ENCODE assay signal across 8 cellular contexts in the genomic region with DNA sequence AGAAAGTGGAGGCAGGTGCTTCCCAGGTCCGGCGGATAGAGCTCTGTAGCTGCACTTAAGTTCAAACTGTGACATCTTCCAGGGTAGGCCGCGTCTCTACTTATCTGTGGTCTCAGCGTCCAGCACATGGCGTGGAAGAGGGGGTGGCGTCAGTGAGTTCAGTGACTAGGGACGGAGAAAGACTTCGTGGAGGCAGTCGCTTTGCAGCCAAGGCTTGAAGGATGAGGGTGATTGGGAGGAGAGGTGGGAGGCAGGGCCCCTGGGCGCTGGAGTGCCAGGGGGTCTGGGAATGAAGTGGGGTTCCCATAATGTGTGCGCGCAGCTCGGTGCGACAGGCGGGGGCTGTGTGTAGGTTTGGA. TPM values are rescaled to one million over a fixed set of nuclear protein-coding genes. Genes with fewer than 3 reads are reported as not detected.
DNase-seq lines count a peak whose midpoint lies in the region; ATAC-seq, FAIRE-seq and TF ChIP-seq lines count a peak whose summit lies in the region.

No MANE protein-coding gene starts in this region.

- H3K9me3 Mint-ChIP-seq in activated naive CD4-positive, alpha-beta T cell treated with anti-CD3 and anti-CD28 coated beads, Interleukin-2, amount 10 ng/mL, durations not matched to agents 7 days and 5 days, result no peaks in the 10 kb centered on the region
- no peaks in the 10 kb centered on the region for H3K9me3 Mint-ChIP-seq in activated naive CD4-positive, alpha-beta T cell treated with anti-CD3 and anti-CD28 coated beads, Interleukin-2, amount 50 U/mL, for 72 hours

- WGBS in K562 (ENCODE audit: insufficient coverage, low coverage, missing lambda C conversion rate), result 5% methylated on average over 16 of the region's 16 CpGs
- 48 to 63% methylated on average over 9 to 16 of the region's 16 CpGs for WGBS in transverse colon (ENCODE audit: low coverage in 1 of 2), 2 donors

- no peak for TF ChIP-seq RAD21 in K562 (CRISPR knock-in tag; conservative IDR thresholded peaks at IDR 0.05 in 1 of 2, IDR thresholded peaks at IDR 0.05 in 1 of 2)

- no peaks in the 10 kb centered on the region for H3K36me3 Mint-ChIP-seq in activated naive CD4-positive, alpha-beta T cell treated with anti-CD3 and anti-CD28 coated beads, Interleukin-2, amount 10 ng/mL, durations not matched to agents 7 days and 5 days
- peaks cover 5% of the 10 kb centered on the region in 2 donors for H3K36me3 Mint-ChIP-seq in activated naive CD4-positive, alpha-beta T cell treated with anti-CD3 and anti-CD28 coated beads, Interleukin-2, amount 50 U/mL, for 72 hours

- POLR2A ChIA-PET in K562 (lab: Yijun Ruan, JAX), result interaction anchor here (0.6 to 2.7 kb wide), 11 partner anchors 9 to 460 kb away, joined by 3 to 17 read pairs (median 3); partner anchors contain the start of genes AGO3 and CLSPN

- H3K4me3 ChIP-seq in K562 (peak overlapping the region; percentile 64; the same call in 1 of the 2 replicates), transverse colon (peak overlapping the region in 2 of 4 donors; percentile 94 to 95)

- FAIRE-seq in K562 (lab: Jason Lieb, UNC), result peak; percentile 49

- no TSS peak for BruUV-seq in K562 (replicated peaks; lab: Mats Ljungman, UMichigan)

- no peaks in the 10 kb centered on the region for H3K27me3 ChIP-seq in K562 (ENCODE audit: control insufficient read depth in 2 of 2, insufficient read depth in 2 of 2, low read length in 2 of 2)
- H3K27me3 ChIP-seq in transverse colon, result no peaks in the 10 kb centered on the region

- H3K9me1 ChIP-seq in K562 (ENCODE audit: control insufficient read depth, insufficient read depth, low read length), result peaks cover 12% of the 10 kb centered on the region

- H3K36me3 ChIP-seq in K562 (ENCODE audit: control insufficient read depth, insufficient read depth, low read length) (no peaks in the 10 kb centered on the region), transverse colon (no peaks in the 10 kb centered on the region)

- peak overlapping the region; percentile 79 for H2AFZ ChIP-seq in K562 (ENCODE audit: low read depth, low read length)

- no peak for TF ChIP-seq EP300 in K562 (IDR thresholded peaks at IDR 0.05; ENCODE audit: low read length)
- no peak for TF ChIP-seq EP300 in transverse colon (IDR thresholded peaks at IDR 0.05; ENCODE audit: low read depth)

- H3K9me3 ChIP-seq in K562 (replicated peaks; ENCODE audit: control insufficient read depth, insufficient read depth, low read depth, low read length), result no peaks in the 10 kb centered on the region
- H3K9me3 ChIP-seq in transverse colon, result no peaks in the 10 kb centered on the region

- peak overlapping the region; percentile 66 for H3K27ac ChIP-seq in K562 (ENCODE audit: extremely low read depth, low read depth, low read length)
- H3K27ac ChIP-seq in transverse colon, result peak overlapping the region; percentile 12 to 88 (median 64)

- TF ChIP-seq POLR2A in K562 (conservative IDR thresholded peaks at IDR 0.05), result no peak
- no peak for TF ChIP-seq POLR2A in transverse colon (IDR thresholded peaks at IDR 0.05)

- in situ Hi-C loops in K562 (cut with MboI), result no loop called here
- in situ Hi-C loops in transverse colon (cut with MboI; ENCODE audit: low pct_ligation_motif_present in 1 of 4, low pct_unique_long_range_greater_than_20kb in 1 of 4, low sequenced_read_pairs in 3 of 4), result no loop called here

- H3K4me3 Mint-ChIP-seq in activated naive CD4-positive, alpha-beta T cell treated with anti-CD3 and anti-CD28 coated beads, Interleukin-2, amount 10 ng/mL, durations not matched to agents 7 days and 5 days, result peak overlapping the region; percentile 94

- peaks cover 12% of the 10 kb centered on the region for H3K27me3 Mint-ChIP-seq in activated naive CD4-positive, alpha-beta T cell treated with anti-CD3 and anti-CD28 coated beads, Interleukin-2, amount 10 ng/mL, durations not matched to agents 7 days and 5 days

- no peak for DNase-seq in activated naive CD4-positive, alpha-beta T cell treated with anti-CD3 and anti-CD28 coated beads, Interleukin-2, amount 10 ng/mL, durations not matched to agents 7 days and 5 days
- no peak for DNase-seq in activated naive CD4-positive, alpha-beta T cell treated with anti-CD3 and anti-CD28 coated beads, Interleukin-2, amount 50 U/mL, for 72 hours (ENCODE audit: low spot score in 2 of 2)
- DNase-seq in K562 (ENCODE audit: extremely low read depth in 1 of 4, low spot score in 3 of 4) (peak; percentile 44 to 80 (median 60)), medulla oblongata (ENCODE audit: extremely low spot score) (peak; percentile 6), transverse colon (no peak), LoVo (ENCODE audit: low spot score) (no peak), NCI-H1105 treated with DMSO at 0.1 percent for 48 hours (lab: John Stamatoyannopoulos, UW) (no peak)
- DNase-seq in activated CD8-positive, alpha-beta memory T cell treated with anti-CD3 and anti-CD28 coated beads, Interleukin-2, amount 50 U/mL, for 48 hours, result no peak

- no peak for ATAC-seq in activated naive CD4-positive, alpha-beta T cell treated with anti-CD3 and anti-CD28 coated beads, Interleukin-2, amount 50 U/mL, for 72 hours
- peak; percentile 36 for ATAC-seq in K562

- H3K4me1 ChIP-seq in K562 (replicated peaks in 1 of 2; ENCODE audit: control insufficient read depth in 2 of 2, insufficient read depth in 2 of 2, low read length in 2 of 2) (peaks cover 43 to 67% of the 10 kb centered on the region in 2 experiments), transverse colon (peaks cover 15 to 41% (median 24%) of the 10 kb centered on the region in 4 donors)

- H3K79me2 ChIP-seq in K562 (ENCODE audit: control insufficient read depth, insufficient read depth, low read length), result peaks cover 87% of the 10 kb centered on the region

- TF ChIP-seq CTCF in K562 (IDR thresholded peaks at IDR 0.05 in 2 of 3, conservative IDR thresholded peaks at IDR 0.05 in 1 of 3; ENCODE audit: insufficient read depth in 2 of 3, low read depth in 1 of 3, low read length in 3 of 3) (no peak), transverse colon (IDR thresholded peaks at IDR 0.05) (no peak)

- H4K20me1 ChIP-seq in K562 (replicated peaks; ENCODE audit: control insufficient read depth, insufficient read depth, low read length), result peaks cover 29% of the 10 kb centered on the region

- CTCF ChIA-PET in activated naive CD4-positive, alpha-beta T cell treated with anti-CD3 and anti-CD28 coated beads, Interleukin-2, amount 10 ng/mL, durations not matched to agents 7 days and 5 days (lab: Charles Lee), result interaction anchor here (0.8 to 2.2 kb wide), 9 partner anchors 10 to 253 kb away, joined by 3 to 9 read pairs (median 4); partner anchors contain the start of gene AGO3
- CTCF ChIA-PET in K562 (lab: Yijun Ruan, JAX; ENCODE audit: low intra/inter-chr PET ratio), result interaction anchor here (0.5 kb wide), 1 partner anchor 132 kb away, joined by 4 read pairs; no protein-coding TSS in a partner anchor

- H3K4me2 ChIP-seq in K562 (ENCODE audit: insufficient read depth, low read length), result peak overlapping the region; percentile 75

- peak overlapping the region; percentile 74 to 83 for H3K9ac ChIP-seq in K562 (ENCODE audit: insufficient read depth in 1 of 2, low read depth in 2 of 2, low read length in 2 of 2)

- peaks cover 42% of the 10 kb centered on the region for H3K4me1 Mint-ChIP-seq in activated naive CD4-positive, alpha-beta T cell treated with anti-CD3 and anti-CD28 coated beads, Interleukin-2, amount 10 ng/mL, durations not matched to agents 7 days and 5 days

- no peak overlapping the region for H3K27ac Mint-ChIP-seq in activated naive CD4-positive, alpha-beta T cell treated with anti-CD3 and anti-CD28 coated beads, Interleukin-2, amount 10 ng/mL, durations not matched to agents 7 days and 5 days
- H3K27ac Mint-ChIP-seq in activated naive CD4-positive, alpha-beta T cell treated with anti-CD3 and anti-CD28 coated beads, Interleukin-2, amount 50 U/mL, for 72 hours, result peak overlapping the region in 1 of 2 donors; percentile 93

- intact Hi-C loops in K562 (cut with micrococcal nuclease), result loop anchor here (1.0 to 10.0 kb wide), 2 partner anchors 13 to 442 kb away; partner anchors contain the start of gene EVA1B
- intact Hi-C loops in transverse colon (cut with DNase I; ENCODE audit: low total_unique reads), result no loop called here

RNA-seq across cellular contexts. Expression of gene AGO1, which starts 0.4 kb away (rescaled TPM):
- total RNA-seq in activated naive CD4-positive, alpha-beta T cell treated with anti-CD3 and anti-CD28 coated beads, Interleukin-2, amount 50 U/mL, for 72 hours, result 10 to 100 TPM; 31.6 to 35.4 TPM
- 74.1 and 88.4 TPM in 2 replicates for total RNA-seq in K562 (2011; cell fraction: chromatin; rRNA removed; ENCODE audit: low replicate concordance)
- 28.0 and 34.0 TPM in 2 replicates for total RNA-seq in K562 (2011; cell fraction: nucleolus; rRNA removed)
- 60.8 and 97.1 TPM in 2 replicates for total RNA-seq in K562 (2011; cell fraction: nucleoplasm; rRNA removed)
- total RNA-seq in K562 (2014; rRNA removed), result 26.0 and 30.2 TPM in 2 replicates
- total RNA-seq in K562 (2014; rRNA removed; fragmentation: Illumina TruSeq; extraction: Trizol), result 27.4 and 29.5 TPM in 2 replicates
- total RNA-seq in K562 (2015; rRNA removed; fragmentation: Illumina TruSeq; extraction: Trizol), result 26.1 and 26.5 TPM in 2 replicates
- 59.4 and 64.2 TPM in 2 replicates for total RNA-seq in K562 (2021)
- 21.2 and 25.7 TPM in 2 replicates for polyA plus RNA-seq in K562 (2011; rRNA removed)
- 23.0 and 25.9 TPM in 2 replicates for polyA plus RNA-seq in K562 (2011; cell fraction: cytosol; rRNA removed)
- polyA plus RNA-seq in K562 (2011; cell fraction: nucleus; rRNA removed), result 51.2 and 62.9 TPM in 2 replicates
- 12.8 and 19.1 TPM in 2 replicates for polyA plus RNA-seq in K562 (2012)
- polyA plus RNA-seq in K562 (2014; fragmentation: Illumina TruSeq; extraction: Trizol), result 25.7 and 27.1 TPM in 2 replicates
- 10 to 100 TPM in 1 of 2 experiments, 1 to 10 TPM in 1; 7.3 to 13.3 TPM for polyA plus RNA-seq in K562 (2014; fragmentation: Nextera tagmentation; extraction: Ambion mirVana)
- 20.8 and 21.2 TPM in 2 replicates for polyA plus RNA-seq in K562 (2014; rRNA removed)
- polyA minus RNA-seq in K562 (2011; rRNA and poly(A)+ RNA removed), result 54.8 and 61.7 TPM in 2 replicates
- 44.2 and 50.2 TPM in 2 replicates for polyA minus RNA-seq in K562 (2011; cell fraction: cytosol; rRNA and poly(A)+ RNA removed)
- 21.4 and 34.9 TPM in 2 replicates for polyA minus RNA-seq in K562 (2011; cell fraction: nucleus; rRNA and poly(A)+ RNA removed)
- total RNA-seq in transverse colon, result 10 to 100 TPM; 20.6 to 40.2 (median 24.0) TPM

RNA-seq across cellular contexts. Expression of gene AGO3, which starts 48.3 kb away (rescaled TPM):
- total RNA-seq in activated naive CD4-positive, alpha-beta T cell treated with anti-CD3 and anti-CD28 coated beads, Interleukin-2, amount 50 U/mL, for 72 hours, result 10 to 100 TPM; 32.9 to 43.6 TPM
- total RNA-seq in K562 (2011; cell fraction: chromatin; rRNA removed; ENCODE audit: low replicate concordance), result 154 and 202 TPM in 2 replicates
- total RNA-seq in K562 (2011; cell fraction: nucleolus; rRNA removed), result 54.0 and 60.4 TPM in 2 replicates
- total RNA-seq in K562 (2011; cell fraction: nucleoplasm; rRNA removed), result 64.7 and 73.4 TPM in 2 replicates
- total RNA-seq in K562 (2014; rRNA removed) (19.2 and 21.8 TPM in 2 replicates), K562 (2014; rRNA removed; fragmentation: Illumina TruSeq; extraction: Trizol) (31.2 and 36.0 TPM in 2 replicates), K562 (2015; rRNA removed; fragmentation: Illumina TruSeq; extraction: Trizol) (22.7 and 24.6 TPM in 2 replicates), K562 (2021) (26.3 and 31.1 TPM in 2 replicates), transverse colon (100 to 1,000 TPM in 1 of 4 donors, 10 to 100 TPM in 3; 11.3 to 357 (median 14.1) TPM)
- polyA plus RNA-seq in K562 (2011; rRNA removed) (41.5 and 47.3 TPM in 2 replicates), K562 (2014; fragmentation: Illumina TruSeq; extraction: Trizol) (25.7 and 28.4 TPM in 2 replicates), K562 (2014; fragmentation: Nextera tagmentation; extraction: Ambion mirVana) (1 to 10 TPM; 4.5 to 4.6 TPM), K562 (2014; rRNA removed) (17.3 and 20.3 TPM in 2 replicates)
- polyA plus RNA-seq in K562 (2011; cell fraction: cytosol; rRNA removed), result 16.6 and 25.4 TPM in 2 replicates
- polyA plus RNA-seq in K562 (2011; cell fraction: nucleus; rRNA removed), result 59.9 and 63.6 TPM in 2 replicates
- 14.7 and 15.5 TPM in 2 replicates for polyA plus RNA-seq in K562 (2012)
- polyA minus RNA-seq in K562 (2011; rRNA and poly(A)+ RNA removed), result 106 and 124 TPM in 2 replicates
- 34.4 and 36.0 TPM in 2 replicates for polyA minus RNA-seq in K562 (2011; cell fraction: cytosol; rRNA and poly(A)+ RNA removed)
- 35.7 and 79.5 TPM in 2 replicates for polyA minus RNA-seq in K562 (2011; cell fraction: nucleus; rRNA and poly(A)+ RNA removed)

Comparison
In these comparisons a context has a peak if more than half of its experiments do, and no peak if none do; other contexts are left out.
1. DNase-seq: peak in K562 (4 of 4) and medulla oblongata (single experiment); none in activated naive CD4-positive, alpha-beta T cell treated with anti-CD3 and anti-CD28 coated beads, Interleukin-2, amount 10 ng/mL, durations not matched to agents 7 days and 5 days (single experiment), activated naive CD4-positive, alpha-beta T cell treated with anti-CD3 and anti-CD28 coated beads, Interleukin-2, amount 50 U/mL, for 72 hours (0 of 2), transverse colon (single experiment), LoVo (single experiment), NCI-H1105 treated with DMSO at 0.1 percent for 48 hours (single experiment) and activated CD8-positive, alpha-beta memory T cell treated with anti-CD3 and anti-CD28 coated beads, Interleukin-2, amount 50 U/mL, for 48 hours (single experiment).